ENCODE assay signal across 1 cellular context in the genomic region with DNA sequence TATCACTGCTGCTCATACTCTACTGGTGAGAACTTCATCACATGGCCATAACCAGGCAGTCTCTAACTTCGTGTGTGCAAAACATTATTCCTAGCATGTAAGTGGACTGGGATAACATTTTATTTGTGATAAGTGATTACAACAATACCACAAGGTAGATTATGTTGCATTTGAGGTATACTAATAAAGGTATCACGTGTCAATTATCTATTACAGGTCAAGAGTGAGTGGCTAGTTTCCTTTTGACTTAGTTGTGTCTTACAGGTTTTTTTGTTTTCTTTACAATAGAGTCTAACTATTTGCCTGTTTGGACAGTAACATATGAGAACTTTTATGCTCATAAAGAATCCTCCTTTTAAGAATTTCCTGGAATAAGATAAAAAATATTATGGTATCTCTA.
A peak's percentile ranks its signal among the peaks of the same experiment; 100 is the strongest.
TF ChIP-seq lines count a peak whose summit lies in the region.

No MANE protein-coding gene starts in this region.

TF ChIP-seq in GM12878, 131 proteins besides CTCF, POLR2A, EP300 and RAD21 (continued from another document):
- TF ChIP-seq SIN3A (IDR thresholded peaks at IDR 0.05; ENCODE audit: low read depth, low read length), result no peak
- no peak for TF ChIP-seq ZNF217 (IDR thresholded peaks at IDR 0.05)
- no peak for TF ChIP-seq SIX5 (IDR thresholded peaks at IDR 0.05; ENCODE audit: low read depth, low read length, severe bottlenecking)
- TF ChIP-seq ESRRA (IDR thresholded peaks at IDR 0.05; ENCODE audit: low read length), result no peak
- no peak for TF ChIP-seq JUND (IDR thresholded peaks at IDR 0.05; ENCODE audit: low read depth, low read length)
- TF ChIP-seq CBFB (IDR thresholded peaks at IDR 0.05; ENCODE audit: low read depth), result no peak
- no peak for TF ChIP-seq SMARCA5 (IDR thresholded peaks at IDR 0.05)
- no peak for TF ChIP-seq RELB (IDR thresholded peaks at IDR 0.05; ENCODE audit: low read depth)
- no peak for TF ChIP-seq POLR2AphosphoS2 (IDR thresholded peaks at IDR 0.05; ENCODE audit: low read depth, low read length)
- TF ChIP-seq SREBF1 (IDR thresholded peaks at IDR 0.05; ENCODE audit: low read length), result no peak
- no peak for TF ChIP-seq FOS (IDR thresholded peaks at IDR 0.05; ENCODE audit: borderline replicate concordance, extremely low read depth, insufficient read length)
- TF ChIP-seq, protein P1, sequence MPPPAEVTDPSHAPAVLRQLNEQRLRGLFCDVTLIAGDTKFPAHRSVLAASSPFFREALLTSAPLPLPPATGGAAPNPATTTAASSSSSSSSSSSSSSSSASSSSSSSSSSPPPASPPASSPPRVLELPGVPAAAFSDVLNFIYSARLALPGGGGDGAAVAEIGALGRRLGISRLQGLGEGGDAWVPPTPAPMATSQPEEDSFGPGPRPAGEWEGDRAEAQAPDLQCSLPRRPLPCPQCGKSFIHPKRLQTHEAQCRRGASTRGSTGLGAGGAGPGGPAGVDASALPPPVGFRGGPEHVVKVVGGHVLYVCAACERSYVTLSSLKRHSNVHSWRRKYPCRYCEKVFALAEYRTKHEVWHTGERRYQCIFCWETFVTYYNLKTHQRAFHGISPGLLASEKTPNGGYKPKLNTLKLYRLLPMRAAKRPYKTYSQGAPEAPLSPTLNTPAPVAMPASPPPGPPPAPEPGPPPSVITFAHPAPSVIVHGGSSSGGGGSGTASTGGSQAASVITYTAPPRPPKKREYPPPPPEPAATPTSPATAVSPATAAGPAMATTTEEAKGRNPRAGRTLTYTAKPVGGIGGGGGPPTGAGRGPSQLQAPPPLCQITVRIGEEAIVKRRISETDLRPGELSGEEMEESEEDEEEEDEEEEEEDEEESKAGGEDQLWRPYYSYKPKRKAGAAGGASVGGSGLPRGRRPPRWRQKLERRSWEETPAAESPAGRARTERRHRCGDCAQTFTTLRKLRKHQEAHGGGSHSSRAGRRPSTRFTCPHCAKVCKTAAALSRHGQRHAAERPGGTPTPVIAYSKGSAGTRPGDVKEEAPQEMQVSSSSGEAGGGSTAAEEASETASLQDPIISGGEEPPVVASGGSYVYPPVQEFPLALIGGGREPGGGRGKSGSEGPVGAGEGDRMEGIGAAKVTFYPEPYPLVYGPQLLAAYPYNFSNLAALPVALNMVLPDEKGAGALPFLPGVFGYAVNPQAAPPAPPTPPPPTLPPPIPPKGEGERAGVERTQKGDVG (CRISPR knock-in tag; IDR thresholded peaks at IDR 0.05), result no peak
- TF ChIP-seq USF1 (IDR thresholded peaks at IDR 0.05; ENCODE audit: borderline replicate concordance, extremely low read length, insufficient read depth, low read depth, low read length), result no peak
- no peak for TF ChIP-seq ZNF207 (IDR thresholded peaks at IDR 0.05; ENCODE audit: borderline replicate concordance)
- no peak for TF ChIP-seq ZSCAN29 (IDR thresholded peaks at IDR 0.05)
- TF ChIP-seq TARDBP (IDR thresholded peaks at IDR 0.05; ENCODE audit: borderline replicate concordance), result no peak
- TF ChIP-seq RUNX3 (IDR thresholded peaks at IDR 0.05; ENCODE audit: low read length), result peak; percentile 13; the same call in 1 of the 2 replicates
- peak; percentile 13 to 34; a peak in 1 of 4 replicates for TF ChIP-seq BHLHE40 (IDR thresholded peaks at IDR 0.05; ENCODE audit: borderline replicate concordance in 1 of 2, low read depth in 2 of 2, low read length in 1 of 2)
- TF ChIP-seq KLF5 (IDR thresholded peaks at IDR 0.05; ENCODE audit: partially characterized antibody), result no peak
- no peak for TF ChIP-seq E2F8 (IDR thresholded peaks at IDR 0.05; ENCODE audit: low read depth, partially characterized antibody)
- TF ChIP-seq SPI1 (IDR thresholded peaks at IDR 0.05; ENCODE audit: borderline replicate concordance, insufficient read depth, low read depth, low read length), result no peak
- no peak for TF ChIP-seq MTA3 (IDR thresholded peaks at IDR 0.05; ENCODE audit: borderline replicate concordance, low read length)
- TF ChIP-seq POU2F2 (IDR thresholded peaks at IDR 0.05; ENCODE audit: borderline replicate concordance, low read depth, low read length), result no peak
- peak; percentile 59; the same call in 1 of the 2 replicates for TF ChIP-seq RAD51 (IDR thresholded peaks at IDR 0.05)
